8 cellular contexts compared by ENCODE assay signal in the genomic region with DNA sequence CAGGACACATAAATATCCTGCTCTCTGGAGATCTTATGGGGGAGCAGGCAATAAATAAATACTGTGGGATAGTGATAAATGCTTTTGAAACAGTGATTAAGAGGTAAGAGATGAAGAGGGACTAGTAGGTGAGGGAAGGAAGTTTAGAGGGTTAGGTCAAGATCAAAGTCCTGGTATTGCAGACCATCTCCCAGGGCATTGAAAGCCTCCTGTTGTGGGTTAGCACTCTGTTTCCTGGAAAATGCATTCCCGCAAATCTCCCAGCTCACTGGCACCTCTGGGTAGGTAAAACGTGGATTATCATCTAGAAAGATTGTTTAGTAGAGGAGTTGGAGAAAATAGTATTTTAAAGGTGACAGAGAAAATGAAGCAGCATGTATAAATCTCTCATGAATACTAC. TPM values are rescaled to one million over a fixed set of nuclear protein-coding genes. Genes with fewer than 3 reads are reported as not detected.
DNase-seq lines count a peak whose midpoint lies in the region; ATAC-seq and TF ChIP-seq lines count a peak whose summit lies in the region.

No MANE protein-coding gene starts in this region.

- H3K4me3 Mint-ChIP-seq in CD8-positive, alpha-beta T cell, result peak overlapping the region; percentile 92
- H3K4me3 Mint-ChIP-seq in central memory CD8-positive, alpha-beta T cell, result peak overlapping the region; percentile 78
- H3K4me3 Mint-ChIP-seq in natural killer cell treated with Interleukin-12 subunit alpha and Interleukin-12 subunit beta and Interleukin-15 and Interleukin-18, amount 100 ng/mL, for 72 hours, result peak overlapping the region; percentile 78

- H3K27me3 ChIP-seq in CD8-positive, alpha-beta T cell (ENCODE audit: insufficient read depth, low read length), result no peaks in the 10 kb centered on the region
- no peaks in the 10 kb centered on the region for H3K27me3 ChIP-seq in KMS-11 (ENCODE audit: insufficient read depth, low read depth)
- H3K27me3 ChIP-seq in ovary, result no peaks in the 10 kb centered on the region

- no peak overlapping the region for H3K9ac ChIP-seq in KMS-11

- no peaks in the 10 kb centered on the region for H3K36me3 ChIP-seq in CD8-positive, alpha-beta T cell (ENCODE audit: insufficient read depth, low read length)
- H3K36me3 ChIP-seq in KMS-11 (ENCODE audit: insufficient read depth) (no peaks in the 10 kb centered on the region), ovary (no peaks in the 10 kb centered on the region)

- TF ChIP-seq CTCF in CD8-positive, alpha-beta T cell (IDR thresholded peaks at IDR 0.05), result no peak
- no peak for TF ChIP-seq CTCF in KMS-11 (conservative IDR thresholded peaks at IDR 0.05; ENCODE audit: low read depth, low read length)
- no peak for TF ChIP-seq CTCF in ovary (IDR thresholded peaks at IDR 0.05)

- no peak overlapping the region for H2AFZ ChIP-seq in KMS-11 (ENCODE audit: low read depth)

- H3K79me2 ChIP-seq in KMS-11 (ENCODE audit: insufficient read depth, low read depth), result peaks cover 41% of the 10 kb centered on the region; the same call in 1 of the 2 replicates

- no peak for ATAC-seq in CD8-positive, alpha-beta T cell
- no peak for ATAC-seq in central memory CD8-positive, alpha-beta T cell (replicated peaks; ENCODE audit: extremely low read depth, poor library complexity, severe bottlenecking)
- ATAC-seq in natural killer cell treated with Interleukin-12 subunit alpha and Interleukin-12 subunit beta and Interleukin-15 and Interleukin-18, amount 100 ng/mL, for 72 hours, result no peak

- no peaks in the 10 kb centered on the region for H3K9me3 ChIP-seq in CD8-positive, alpha-beta T cell (ENCODE audit: low read length)
- H3K9me3 ChIP-seq in ovary, result no peaks in the 10 kb centered on the region

- no peaks in the 10 kb centered on the region for H3K9me3 Mint-ChIP-seq in CD8-positive, alpha-beta T cell
- H3K9me3 Mint-ChIP-seq in central memory CD8-positive, alpha-beta T cell, result no peaks in the 10 kb centered on the region
- H3K9me3 Mint-ChIP-seq in natural killer cell treated with Interleukin-12 subunit alpha and Interleukin-12 subunit beta and Interleukin-15 and Interleukin-18, amount 100 ng/mL, for 72 hours, result no peaks in the 10 kb centered on the region

- peaks cover 3% of the 10 kb centered on the region for H3K36me3 Mint-ChIP-seq in CD8-positive, alpha-beta T cell
- H3K36me3 Mint-ChIP-seq in central memory CD8-positive, alpha-beta T cell (ENCODE audit: insufficient read depth), result peaks cover 9% of the 10 kb centered on the region
- H3K36me3 Mint-ChIP-seq in natural killer cell treated with Interleukin-12 subunit alpha and Interleukin-12 subunit beta and Interleukin-15 and Interleukin-18, amount 100 ng/mL, for 72 hours, result no peaks in the 10 kb centered on the region

- peaks cover 22% of the 10 kb centered on the region for H3K4me1 ChIP-seq in CD8-positive, alpha-beta T cell (ENCODE audit: insufficient read depth, low read length)
- H3K4me1 ChIP-seq in KMS-11 (ENCODE audit: low read depth, poor library complexity, severe bottlenecking) (peaks cover 20% of the 10 kb centered on the region), ovary (ENCODE audit: insufficient read depth) (peaks cover 1% of the 10 kb centered on the region)

- intact Hi-C loops in CD8-positive, alpha-beta T cell (cut with DNase I, micrococcal nuclease), result loop anchor here (2.0 to 5.0 kb wide), 2 partner anchors 45 to 669 kb away; no protein-coding TSS in a partner anchor
- intact Hi-C loops in ovary (cut with DNase I), result loop anchor here in 1 of 4 donors (10.0 kb wide), 1 partner anchor 183 kb away; the partner anchor contains the start of genes ANKRD37 and LRP2BP

- H3K4me3 ChIP-seq in CD8-positive, alpha-beta T cell (ENCODE audit: low read depth, low read length), result no peak overlapping the region
- H3K4me3 ChIP-seq in KMS-11 (IDR thresholded peaks at IDR 0.05; ENCODE audit: insufficient read depth, low read depth, low read length), result no peak overlapping the region
- no peak overlapping the region for H3K4me3 ChIP-seq in ovary

- WGBS in ovary, 3 donors, result 71 to 82% (median 80%) methylated on average over 2 of the region's 2 CpGs

- no peaks in the 10 kb centered on the region for H4K20me1 ChIP-seq in KMS-11 (ENCODE audit: insufficient read depth)

- H3K4me1 Mint-ChIP-seq in CD8-positive, alpha-beta T cell (ENCODE audit: low read depth), result peaks cover 44% of the 10 kb centered on the region
- H3K4me1 Mint-ChIP-seq in central memory CD8-positive, alpha-beta T cell, result peaks cover 46% of the 10 kb centered on the region
- peaks cover 32 to 38% of the 10 kb centered on the region in 2 donors for H3K4me1 Mint-ChIP-seq in natural killer cell treated with Interleukin-12 subunit alpha and Interleukin-12 subunit beta and Interleukin-15 and Interleukin-18, amount 100 ng/mL, for 72 hours (ENCODE audit: low read depth in 2 of 2)

- no peaks in the 10 kb centered on the region for H3K27me3 Mint-ChIP-seq in CD8-positive, alpha-beta T cell (ENCODE audit: low read depth)
- no peaks in the 10 kb centered on the region for H3K27me3 Mint-ChIP-seq in central memory CD8-positive, alpha-beta T cell
- peaks cover 0 to 3% of the 10 kb centered on the region in 2 donors for H3K27me3 Mint-ChIP-seq in natural killer cell treated with Interleukin-12 subunit alpha and Interleukin-12 subunit beta and Interleukin-15 and Interleukin-18, amount 100 ng/mL, for 72 hours

- CTCF ChIA-PET in CD8-positive, alpha-beta T cell (lab: Charles Lee), result interaction anchor here (1.6 kb wide), 1 partner anchor 77 kb away, joined by 3 read pairs; no protein-coding TSS in a partner anchor

- no peak for TF ChIP-seq POLR2A in ovary (IDR thresholded peaks at IDR 0.05)

- H3K27ac ChIP-seq in CD8-positive, alpha-beta T cell (ENCODE audit: low read depth, low read length), result no peak overlapping the region
- no peak overlapping the region for H3K27ac ChIP-seq in KMS-11
- H3K27ac ChIP-seq in ovary, result no peak overlapping the region

- no peak for TF ChIP-seq EP300 in ovary (IDR thresholded peaks at IDR 0.05)

- peak overlapping the region; percentile 94 for H3K4me2 ChIP-seq in KMS-11

- no peak overlapping the region for H3K27ac Mint-ChIP-seq in CD8-positive, alpha-beta T cell
- H3K27ac Mint-ChIP-seq in central memory CD8-positive, alpha-beta T cell (ENCODE audit: low read depth), result no peak overlapping the region
- H3K27ac Mint-ChIP-seq in natural killer cell treated with Interleukin-12 subunit alpha and Interleukin-12 subunit beta and Interleukin-15 and Interleukin-18, amount 100 ng/mL, for 72 hours, result no peak overlapping the region

- DNase-seq in CD8-positive, alpha-beta T cell, result no peak
- DNase-seq in central memory CD8-positive, alpha-beta T cell (ENCODE audit: low spot score in 2 of 2), result no peak
- no peak for DNase-seq in natural killer cell treated with Interleukin-12 subunit alpha and Interleukin-12 subunit beta and Interleukin-15 and Interleukin-18, amount 100 ng/mL, for 72 hours (ENCODE audit: low spot score)
- DNase-seq in mesenteric fat pad (ENCODE audit: low spot score), result no peak
- no peak for DNase-seq in stimulated activated CD4-positive, alpha-beta T cell treated with anti-CD3 and anti-CD28 coated beads, Interleukin-4, amount 100 ng/mL, for 1 hour
- no peak for DNase-seq in ovary
- DNase-seq in GM03348 (ENCODE audit: low spot score), result no peak

- POLR2A ChIA-PET in CD8-positive, alpha-beta T cell (lab: Charles Lee), result no interaction called here

RNA-seq across cellular contexts. Expression of gene SNX25, which starts 2.2 kb away (rescaled TPM):
- 10 to 100 TPM; 18.0 to 18.2 TPM for total RNA-seq in CD8-positive, alpha-beta T cell
- 10 to 100 TPM; 20.6 to 30.6 TPM for total RNA-seq in natural killer cell treated with Interleukin-12 subunit alpha and Interleukin-12 subunit beta and Interleukin-15 and Interleukin-18, amount 100 ng/mL, for 72 hours
- total RNA-seq in mesenteric fat pad, result 15.5 TPM
- 10 to 100 TPM; 14.1 to 28.4 (median 19.8) TPM for total RNA-seq in ovary
- polyA plus RNA-seq in ovary, result 10 to 100 TPM in 1 of 2 donors, 1 to 10 TPM in 1; 7.9 to 11.6 TPM

RNA-seq across cellular contexts. Expression of gene CFAP97, which starts 7.8 kb away (rescaled TPM):
- 10 to 100 TPM; 18.8 to 20.4 TPM for total RNA-seq in CD8-positive, alpha-beta T cell
- total RNA-seq in natural killer cell treated with Interleukin-12 subunit alpha and Interleukin-12 subunit beta and Interleukin-15 and Interleukin-18, amount 100 ng/mL, for 72 hours, result 10 to 100 TPM; 21.5 to 37.0 TPM
- total RNA-seq in mesenteric fat pad (45.1 TPM), ovary (10 to 100 TPM; 28.8 to 57.6 (median 46.7) TPM)
- polyA plus RNA-seq in ovary, result 10 to 100 TPM; 14.1 to 29.5 TPM
